In genomic region chr14:54881761-54882401, GRCh38 we compare ENCODE assay signal across 8 cellular contexts. TPM values are rescaled to one million over a fixed set of nuclear protein-coding genes. Genes with fewer than 3 reads are reported as not detected.
A peak's percentile ranks its signal among the peaks of the same experiment; 100 is the strongest.
DNase-seq lines count a peak whose midpoint lies in the region; ATAC-seq, FAIRE-seq and TF ChIP-seq lines count a peak whose summit lies in the region.

No MANE protein-coding gene starts in this region.

- H3K9ac ChIP-seq in BLaER1 (peak overlapping the region; percentile 51; the same call in 1 of the 2 replicates), astrocyte (ENCODE audit: low read length) (no peak overlapping the region)

- TF ChIP-seq POLR2A in right lobe of liver (IDR thresholded peaks at IDR 0.05) (no peak), vagina (IDR thresholded peaks at IDR 0.05) (no peak)

- intact Hi-C loops in right lobe of liver (cut with DNase I) (no loop called here), vagina (cut with DNase I) (no loop called here)

- H3K4me3 ChIP-seq in BLaER1 (peak overlapping the region; percentile 59), astrocyte (ENCODE audit: insufficient read depth, low read depth, low read length) (peak overlapping the region; percentile 19), right lobe of liver (peak overlapping the region; percentile 22 to 45 (median 34)), vagina (peak overlapping the region; percentile 43 to 48)

- peak overlapping the region; percentile 16 for H2AFZ ChIP-seq in astrocyte (ENCODE audit: low read depth, low read length)

- H3K4me1 Mint-ChIP-seq in astrocyte (ENCODE audit: low read depth, unreplicated experiment): no peaks in the 10 kb centered on the region

- TF ChIP-seq CTCF in astrocyte (IDR thresholded peaks at IDR 0.05; ENCODE audit: insufficient read depth, low read depth, low read length) (no peak), right lobe of liver (IDR thresholded peaks at IDR 0.05) (no peak), vagina (IDR thresholded peaks at IDR 0.05) (no peak)

- H3K4me1 ChIP-seq in BLaER1: peaks cover 18% of the 10 kb centered on the region
- peaks cover 3% of the 10 kb centered on the region for H3K4me1 ChIP-seq in astrocyte (ENCODE audit: insufficient read depth, low read length)
- H3K4me1 ChIP-seq in right lobe of liver: peaks cover 0 to 27% (median 7%) of the 10 kb centered on the region in 4 donors
- H3K4me1 ChIP-seq in vagina: no peaks in the 10 kb centered on the region

- H3K27me3 ChIP-seq in BLaER1 (no peaks in the 10 kb centered on the region), astrocyte (ENCODE audit: insufficient read depth, low read length) (no peaks in the 10 kb centered on the region), right lobe of liver (no peaks in the 10 kb centered on the region), vagina (no peaks in the 10 kb centered on the region)

- DNase-seq in astrocyte (ENCODE audit: low read depth) (no peak), right lobe of liver (no peak), vagina (ENCODE audit: extremely low spot score in 2 of 2) (no peak), G401 (ENCODE audit: low spot score) (no peak), RCC 7860 (ENCODE audit: low spot score) (no peak)

- H3K27ac ChIP-seq in BLaER1: peak overlapping the region; percentile 60
- no peak overlapping the region for H3K27ac ChIP-seq in astrocyte (ENCODE audit: low read depth, low read length)
- peak overlapping the region; percentile 60 to 77 (median 74) for H3K27ac ChIP-seq in right lobe of liver
- H3K27ac ChIP-seq in vagina: peak overlapping the region; percentile 76

- peak; percentile 64 for ATAC-seq in GM19351 (IDR thresholded peaks at IDR 0.05; ENCODE audit: unreplicated experiment)
- ATAC-seq in HG03521 (IDR thresholded peaks at IDR 0.05; ENCODE audit: unreplicated experiment): peak; percentile 43
- peak; percentile 64 to 72 (median 68) for ATAC-seq in right lobe of liver

- H3K36me3 ChIP-seq in BLaER1 (no peaks in the 10 kb centered on the region), astrocyte (ENCODE audit: insufficient read depth, low read length) (no peaks in the 10 kb centered on the region), right lobe of liver (no peaks in the 10 kb centered on the region), vagina (no peaks in the 10 kb centered on the region)

- no peaks in the 10 kb centered on the region for H3K9me3 Mint-ChIP-seq in astrocyte (ENCODE audit: unreplicated experiment)

- FAIRE-seq in astrocyte (lab: Jason Lieb, UNC) (no peak), RCC 7860 (lab: Jason Lieb, UNC) (no peak)

- no peak overlapping the region for H3K27ac Mint-ChIP-seq in astrocyte (ENCODE audit: unreplicated experiment)

- WGBS in right lobe of liver (ENCODE audit: insufficient coverage, low coverage, low lambda C conversion rate, missing lambda C conversion rate): 0% methylated on average over 5 of the region's 5 CpGs

- no peak overlapping the region for H3K4me3 Mint-ChIP-seq in astrocyte (ENCODE audit: unreplicated experiment)

- H3K79me2 ChIP-seq in astrocyte (ENCODE audit: insufficient read depth, low read length): no peaks in the 10 kb centered on the region

- H4K20me1 ChIP-seq in BLaER1 (no peaks in the 10 kb centered on the region), astrocyte (ENCODE audit: insufficient read depth, low read length) (no peaks in the 10 kb centered on the region)

- H3K4me2 ChIP-seq in BLaER1 (peak overlapping the region; percentile 79), astrocyte (ENCODE audit: low read length) (peak overlapping the region; percentile 73)

- no peaks in the 10 kb centered on the region for H3K36me3 Mint-ChIP-seq in astrocyte (ENCODE audit: low read depth, unreplicated experiment)

- no peaks in the 10 kb centered on the region for H3K27me3 Mint-ChIP-seq in astrocyte (ENCODE audit: low read depth, unreplicated experiment)

- H3K9me3 ChIP-seq in BLaER1 (no peaks in the 10 kb centered on the region), astrocyte (ENCODE audit: insufficient read depth, low read depth, low read length) (no peaks in the 10 kb centered on the region), right lobe of liver (no peaks in the 10 kb centered on the region), vagina (no peaks in the 10 kb centered on the region)

- in situ Hi-C loops in G401 (cut with HindIII; ENCODE audit: low sequenced_read_pairs): no loop called here

RNA-seq across cellular contexts. Expression of gene GCH1, which starts 20.7 kb away (rescaled TPM):
- total RNA-seq in astrocyte (2.4 and 3.6 TPM in 2 replicates), right lobe of liver (10 to 100 TPM; 41.5 to 93.6 (median 58.1) TPM), vagina (22.1 TPM)
- 9.1 and 14.2 TPM in 2 replicates for total RNA-seq in G401 (2014; rRNA removed; shearing (Covaris generic))
